In the genomic region with DNA sequence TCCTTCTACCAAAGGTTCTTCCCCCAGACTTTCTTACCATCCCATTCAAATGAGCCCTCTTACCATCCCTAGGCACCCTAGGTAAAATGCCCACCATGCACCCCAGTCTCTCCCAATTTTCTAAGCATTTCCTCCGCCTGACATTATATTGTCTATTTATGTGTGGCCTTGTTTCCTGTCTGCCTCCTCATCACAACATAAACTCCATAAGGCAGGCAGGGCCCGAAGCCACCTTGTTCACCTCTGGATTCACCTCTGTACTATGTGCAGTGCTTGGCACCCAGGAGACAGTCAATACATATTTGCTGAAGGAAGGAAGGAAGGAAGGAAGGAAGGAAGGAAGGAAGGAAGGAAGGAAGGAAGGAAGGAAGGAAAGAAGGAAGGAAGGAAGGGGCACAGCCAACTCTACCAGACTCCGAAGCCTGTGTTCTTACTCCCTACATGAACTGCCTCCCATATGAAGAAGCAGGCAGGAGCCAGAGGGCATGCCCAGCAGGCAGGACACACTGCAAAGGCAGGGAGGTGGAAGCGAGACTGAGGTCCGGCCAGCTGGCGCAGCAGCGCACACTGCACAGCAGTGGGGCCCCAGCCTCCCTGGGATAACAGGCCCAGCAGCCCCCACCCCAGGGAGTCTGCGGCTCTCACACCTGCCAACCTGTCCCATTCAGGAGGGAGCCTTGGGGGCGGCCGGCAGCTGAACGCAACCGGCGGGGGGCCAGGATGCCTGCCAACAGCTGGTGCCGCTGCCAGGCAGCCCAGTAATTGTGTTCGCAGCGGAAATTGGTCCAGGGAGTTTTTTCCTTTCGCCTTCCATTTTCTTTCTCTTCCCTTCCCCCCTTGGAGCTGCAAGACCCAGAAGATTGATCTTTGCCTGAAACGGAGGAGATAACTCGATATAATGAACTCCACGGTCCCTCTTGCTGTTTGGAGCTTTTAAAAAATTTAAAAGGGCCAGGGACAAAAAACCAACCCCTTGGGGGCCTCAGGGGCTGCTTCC, we compare ENCODE assay signal across 17 cellular contexts.
A peak's percentile ranks its signal among the peaks of the same experiment; 100 is the strongest.
DNase-seq lines count a peak whose midpoint lies in the region; ATAC-seq lines count a peak whose summit lies in the region.
"Had no signal": no experiment of that assay in that cellular context is flagged by ENCODE, and none has a peak within 500 bp of the region (broad histone marks: within the 10 kb centered on the region; RNA-seq: fewer than 3 reads in every experiment).

No MANE protein-coding gene starts in this region.

- H3K9me3 ChIP-seq in iPS-18a (ENCODE audit: control insufficient read depth, low read depth, low read length), result no peaks in the 10 kb centered on the region
- no peaks in the 10 kb centered on the region for H3K9me3 ChIP-seq in naive thymus-derived CD4-positive, alpha-beta T cell (ENCODE audit: control insufficient read depth in 2 of 3, low read length in 3 of 3)
- H3K9me3 ChIP-seq: lower lobe of right lung, neutrophil, uterus had no signal

- DNase-seq in DMS79 (lab: John Stamatoyannopoulos, UW) (peak; percentile 31), NCI-H1694 (lab: John Stamatoyannopoulos, UW) (peak; percentile 44), NCI-H69 (lab: John Stamatoyannopoulos, UW) (peak; percentile 94), NCI-H1436 treated with DMSO at 0.1 percent for 48 hours (lab: John Stamatoyannopoulos, UW) (no peak), KG1 (lab: John Stamatoyannopoulos, UW) (no peak)
- DNase-seq in activated CD4-positive, alpha-beta T cell treated with anti-CD3 and anti-CD28 coated beads for 36 hours, result no peak
- DNase-seq in naive thymus-derived CD4-positive, alpha-beta T cell, result no peak
- DNase-seq: EL; IMR-90; lower lobe of right lung; stimulated activated naive CD8-positive, alpha-beta T cell treated with anti-CD3 and anti-CD28 coated beads, Interleukin-15, Interleukin-2, amounts not matched to agents 100 U/mL and 50 U/mL, for 24 hours; uterus had no signal

- H3K36me3 Mint-ChIP-seq in activated CD4-positive, alpha-beta T cell treated with anti-CD3 and anti-CD28 coated beads for 36 hours (ENCODE audit: low read depth), result no peaks in the 10 kb centered on the region
- no peaks in the 10 kb centered on the region for H3K36me3 Mint-ChIP-seq in naive thymus-derived CD4-positive, alpha-beta T cell

- H3K27ac ChIP-seq in iPS-18a (ENCODE audit: low read length), result no peak overlapping the region
- no peak overlapping the region for H3K27ac ChIP-seq in naive thymus-derived CD4-positive, alpha-beta T cell (ENCODE audit: low read depth, low read length)
- H3K27ac ChIP-seq: lower lobe of right lung, neutrophil, uterus had no signal

- peak overlapping the region; percentile 34 for H3K4me3 ChIP-seq in iPS-18a (ENCODE audit: low read length)
- no peak overlapping the region for H3K4me3 ChIP-seq in naive thymus-derived CD4-positive, alpha-beta T cell (ENCODE audit: low read length)
- H3K4me3 ChIP-seq: lower lobe of right lung, uterus had no signal

- intact Hi-C loops in activated CD4-positive, alpha-beta T cell treated with anti-CD3 and anti-CD28 coated beads for 36 hours (cut with DNase I, micrococcal nuclease), result no loop called here
- intact Hi-C loops in naive thymus-derived CD4-positive, alpha-beta T cell (cut with micrococcal nuclease), result no loop called here

- H3K9ac ChIP-seq in iPS-18a (ENCODE audit: low read length), result no peak overlapping the region

- H3K27me3 ChIP-seq in iPS-18a (ENCODE audit: control insufficient read depth, insufficient read depth, low read length), result no peaks in the 10 kb centered on the region
- no peaks in the 10 kb centered on the region for H3K27me3 ChIP-seq in naive thymus-derived CD4-positive, alpha-beta T cell (ENCODE audit: control insufficient read depth in 2 of 2, insufficient read depth in 2 of 2, low read length in 2 of 2)
- H3K27me3 ChIP-seq: uterus had no signal

- peaks cover 19% of the 10 kb centered on the region for H3K4me1 ChIP-seq in iPS-18a (ENCODE audit: control insufficient read depth, low read depth, low read length)
- no peaks in the 10 kb centered on the region for H3K4me1 ChIP-seq in naive thymus-derived CD4-positive, alpha-beta T cell (ENCODE audit: control insufficient read depth in 2 of 2, insufficient read depth in 2 of 2, low read length in 2 of 2)
- H3K4me1 ChIP-seq: lower lobe of right lung, uterus had no signal

- H3K4me3 Mint-ChIP-seq in activated CD4-positive, alpha-beta T cell treated with anti-CD3 and anti-CD28 coated beads for 36 hours, result no peak overlapping the region
- no peak overlapping the region for H3K4me3 Mint-ChIP-seq in naive thymus-derived CD4-positive, alpha-beta T cell
- H3K4me3 Mint-ChIP-seq: B cell; dendritic cell treated with granulocyte-macrophage colony-stimulating factor and Interleukin-4, amounts not matched to agents 40 ng/mL and 50 ng/mL, for 4 days had no signal

- no peaks in the 10 kb centered on the region for H3K9me3 Mint-ChIP-seq in activated CD4-positive, alpha-beta T cell treated with anti-CD3 and anti-CD28 coated beads for 36 hours (ENCODE audit: low read depth)
- H3K9me3 Mint-ChIP-seq in naive thymus-derived CD4-positive, alpha-beta T cell, result peaks cover 0 to 1% (median 0%) of the 10 kb centered on the region in 11 donors
- H3K9me3 Mint-ChIP-seq: activated T-helper 2 cell treated with anti-CD3 and anti-CD28 coated beads, Interferon-gamma antibody, Interleukin-2, Interleukin-4, amounts not matched to agents 10 μg/mL and 5 μg/mL and 100 μg/mL, durations not matched to agents 14 hours and 24 hours and 36 hours; dendritic cell treated with granulocyte-macrophage colony-stimulating factor and Interleukin-4, amounts not matched to agents 40 ng/mL and 50 ng/mL, for 4 days had no signal

- no peak overlapping the region for H3K27ac Mint-ChIP-seq in activated CD4-positive, alpha-beta T cell treated with anti-CD3 and anti-CD28 coated beads for 36 hours
- H3K27ac Mint-ChIP-seq in naive thymus-derived CD4-positive, alpha-beta T cell, result no peak overlapping the region
- H3K27ac Mint-ChIP-seq: activated T-helper 2 cell treated with anti-CD3 and anti-CD28 coated beads, Interferon-gamma antibody, Interleukin-2, Interleukin-4, amounts not matched to agents 10 μg/mL and 5 μg/mL and 100 μg/mL, durations not matched to agents 14 hours and 24 hours and 36 hours; B cell; dendritic cell treated with granulocyte-macrophage colony-stimulating factor and Interleukin-4, amounts not matched to agents 40 ng/mL and 50 ng/mL, for 4 days had no signal

- no peaks in the 10 kb centered on the region for H3K36me3 ChIP-seq in iPS-18a (ENCODE audit: control insufficient read depth, low read depth, low read length)
- H3K36me3 ChIP-seq in naive thymus-derived CD4-positive, alpha-beta T cell (ENCODE audit: control insufficient read depth in 2 of 3, insufficient read depth in 3 of 3, low read length in 3 of 3), result no peaks in the 10 kb centered on the region
- H3K36me3 ChIP-seq: lower lobe of right lung, neutrophil, uterus had no signal

- no peaks in the 10 kb centered on the region for H3K4me1 Mint-ChIP-seq in activated CD4-positive, alpha-beta T cell treated with anti-CD3 and anti-CD28 coated beads for 36 hours
- no peaks in the 10 kb centered on the region for H3K4me1 Mint-ChIP-seq in naive thymus-derived CD4-positive, alpha-beta T cell
- H3K4me1 Mint-ChIP-seq: B cell had no signal

- CTCF ChIA-PET in activated CD4-positive, alpha-beta T cell treated with anti-CD3 and anti-CD28 coated beads for 36 hours (lab: Charles Lee), result interaction anchor here (0.6 to 1.5 kb wide), 2 partner anchors 40 to 187 kb away, joined by 4 read pairs; no protein-coding TSS in a partner anchor
- CTCF ChIA-PET in naive thymus-derived CD4-positive, alpha-beta T cell (lab: Charles Lee), result no interaction called here

- peaks cover 5% of the 10 kb centered on the region for H3K27me3 Mint-ChIP-seq in activated CD4-positive, alpha-beta T cell treated with anti-CD3 and anti-CD28 coated beads for 36 hours
- peaks cover 0 to 30% (median 14%) of the 10 kb centered on the region in 5 donors for H3K27me3 Mint-ChIP-seq in naive thymus-derived CD4-positive, alpha-beta T cell

- POLR2A ChIA-PET in activated CD4-positive, alpha-beta T cell treated with anti-CD3 and anti-CD28 coated beads for 36 hours (lab: Charles Lee), result interaction anchor here (0.6 kb wide), 1 partner anchor 1172 kb away, joined by 3 read pairs; no protein-coding TSS in a partner anchor
- POLR2A ChIA-PET in naive thymus-derived CD4-positive, alpha-beta T cell (lab: Charles Lee), result no interaction called here

- no peak for ATAC-seq in activated CD4-positive, alpha-beta T cell treated with anti-CD3 and anti-CD28 coated beads for 36 hours
- no peak for ATAC-seq in naive thymus-derived CD4-positive, alpha-beta T cell
- ATAC-seq: lower lobe of right lung; stimulated activated naive CD8-positive, alpha-beta T cell treated with anti-CD3 and anti-CD28 coated beads, Interleukin-15, Interleukin-2, amounts not matched to agents 100 U/mL and 50 U/mL, for 24 hours had no signal

Comparison
In these comparisons a context has a peak if more than half of its experiments do, and no peak if none do; other contexts are left out.
1. DNase-seq: peak in DMS79 (single experiment), NCI-H1694 (single experiment) and NCI-H69 (single experiment); none in NCI-H1436 treated with DMSO at 0.1 percent for 48 hours (single experiment), KG1 (single experiment), activated CD4-positive, alpha-beta T cell treated with anti-CD3 and anti-CD28 coated beads for 36 hours (single experiment) and naive thymus-derived CD4-positive, alpha-beta T cell (0 of 9).